In the genomic region with DNA sequence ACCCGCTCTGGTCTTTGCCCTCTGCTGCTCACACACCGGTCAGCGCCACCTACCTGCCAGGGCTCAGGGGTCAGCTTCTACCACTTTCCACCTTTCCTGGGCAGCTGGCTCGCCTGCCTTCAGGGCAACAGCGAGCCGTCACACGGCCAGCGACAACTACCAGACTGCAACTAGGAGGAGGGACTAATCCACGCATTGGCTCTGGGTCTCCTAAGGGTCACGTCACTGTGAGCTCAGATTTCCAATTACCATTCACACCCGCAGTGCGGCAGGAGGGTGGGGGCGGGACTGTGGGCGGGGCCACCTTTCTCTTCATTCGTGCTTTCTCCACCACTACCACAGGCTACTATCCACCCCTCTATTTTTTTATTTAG, we compare ENCODE assay signal across 9 cellular contexts. TPM values are rescaled to one million over a fixed set of nuclear protein-coding genes. Genes with fewer than 3 reads are reported as not detected.
A peak's percentile ranks its signal among the peaks of the same experiment; 100 is the strongest.
DNase-seq lines count a peak whose midpoint lies in the region; ATAC-seq and TF ChIP-seq lines count a peak whose summit lies in the region.
"Had no signal": no experiment of that assay in that cellular context is flagged by ENCODE, and none has a peak within 500 bp of the region (broad histone marks: within the 10 kb centered on the region; RNA-seq: fewer than 3 reads in every experiment).

A gene (minus strand): TSS at position 172 of the 374 bp plus-strand sequence. CDS start 1,712 bp downstream, outside the sequence.

- H2BK12ac ChIP-seq in trophoblast cell (ENCODE audit: low read length): no peak within 1 kb of the TSS

- H3K4ac ChIP-seq in trophoblast cell (ENCODE audit: low read depth, low read length): no peak within 1 kb of the TSS

- H4K8ac ChIP-seq in trophoblast cell (ENCODE audit: low read depth, low read length): no peak within 1 kb of the TSS

- 0 to 44% (median 19%) methylated on average over 15 of the region's 15 CpGs for WGBS in heart left ventricle, 4 donors
- no CpG with 5 or more reads among the region's 15 CpGs for WGBS in trophoblast cell (ENCODE audit: extremely low coverage, insufficient coverage, insufficient read length)

- no peak within 1 kb of the TSS for H2AFZ ChIP-seq in trophoblast cell (ENCODE audit: insufficient read depth, low read length, poor library complexity)

- H4K91ac ChIP-seq in trophoblast cell (ENCODE audit: low read depth, low read length): no peak within 1 kb of the TSS

- peaks cover 3% of the 10 kb centered on the region for H3K27me3 Mint-ChIP-seq in activated naive CD4-positive, alpha-beta T cell treated with anti-CD3 and anti-CD28 coated beads for 36 hours (ENCODE audit: low read depth)

- no peaks in the 10 kb centered on the region for H3K36me3 Mint-ChIP-seq in activated naive CD4-positive, alpha-beta T cell treated with anti-CD3 and anti-CD28 coated beads for 36 hours (ENCODE audit: low read depth)

- peak within 1 kb of the TSS; percentile 58 for H3K4me2 ChIP-seq in trophoblast cell (ENCODE audit: low read length)
- H3K4me2 ChIP-seq: BLaER1 had no signal

- ATAC-seq in HG03354 (IDR thresholded peaks at IDR 0.05; ENCODE audit: poor library complexity, severe bottlenecking, unreplicated experiment) (peak; percentile 97), heart left ventricle (peak; percentile 73 to 98 (median 96))

- H3K18ac ChIP-seq in trophoblast cell (ENCODE audit: low read length): no peak within 1 kb of the TSS

- no peak within 1 kb of the TSS for H3K14ac ChIP-seq in trophoblast cell (ENCODE audit: low read length)

- intact Hi-C loops in activated naive CD4-positive, alpha-beta T cell treated with anti-CD3 and anti-CD28 coated beads for 36 hours (cut with micrococcal nuclease): loop anchor here (1.0 to 5.0 kb wide), 4 partner anchors 497 to 1103 kb away; a partner anchor contains a TSS
- intact Hi-C loops in heart left ventricle (cut with DNase I): no loop called here

- H3K27ac Mint-ChIP-seq in activated naive CD4-positive, alpha-beta T cell treated with anti-CD3 and anti-CD28 coated beads for 36 hours: peak within 1 kb of the TSS; percentile 84

- H3K9me3 ChIP-seq in NT2/D1 (ENCODE audit: insufficient read depth, low read length) (no peaks in the 10 kb centered on the region), heart left ventricle (no peaks in the 10 kb centered on the region), trophoblast cell (ENCODE audit: insufficient read depth, low read depth, low read length) (no peaks in the 10 kb centered on the region)

- H3K23ac ChIP-seq in trophoblast cell (ENCODE audit: low read length): no peak within 1 kb of the TSS

- no peak for TF ChIP-seq POLR2A in heart left ventricle (IDR thresholded peaks at IDR 0.05)
- no peak for TF ChIP-seq POLR2A in erythroblast (IDR thresholded peaks at IDR 0.05; ENCODE audit: low read length)

- H4K12ac ChIP-seq in trophoblast cell (ENCODE audit: low read depth, low read length): no peak within 1 kb of the TSS

- H3K4me3 ChIP-seq in NT2/D1 (ENCODE audit: insufficient read length, low read depth): peak within 1 kb of the TSS; percentile 65
- H3K4me3 ChIP-seq in heart left ventricle: peak within 1 kb of the TSS in 11 of 12 donors; percentile 11 to 51 (median 41)
- peak within 1 kb of the TSS; percentile 36 for H3K4me3 ChIP-seq in trophoblast cell (ENCODE audit: low read depth, low read length)
- H3K4me3 ChIP-seq: BLaER1 had no signal

- H3K27me3 ChIP-seq in NT2/D1 (ENCODE audit: insufficient read depth, insufficient read length) (peaks cover 8% of the 10 kb centered on the region), heart left ventricle (peaks cover 0 to 31% (median 0%) of the 10 kb centered on the region in 9 donors), trophoblast cell (ENCODE audit: insufficient read depth, low read length) (no peaks in the 10 kb centered on the region)
- H3K27me3 ChIP-seq: BLaER1 had no signal

- H3K27ac ChIP-seq in heart left ventricle: no peak within 1 kb of the TSS
- H3K27ac ChIP-seq in trophoblast cell (ENCODE audit: low read depth, low read length): no peak within 1 kb of the TSS
- H3K27ac ChIP-seq: BLaER1 had no signal

- no peaks in the 10 kb centered on the region for H3K79me1 ChIP-seq in trophoblast cell (ENCODE audit: low read length)

- H3K36me3 ChIP-seq in NT2/D1 (ENCODE audit: insufficient read depth, insufficient read length, low read length) (no peaks in the 10 kb centered on the region), heart left ventricle (no peaks in the 10 kb centered on the region), trophoblast cell (ENCODE audit: control insufficient read depth in 1 of 2, insufficient read depth in 2 of 2, low read length in 2 of 2) (no peaks in the 10 kb centered on the region)
- H3K36me3 ChIP-seq: BLaER1 had no signal

- no peak within 1 kb of the TSS for H2BK120ac ChIP-seq in trophoblast cell (ENCODE audit: insufficient read depth, low read length, poor library complexity)

- peak; percentile 19 to 24 for DNase-seq in activated CD8-positive, alpha-beta memory T cell treated with anti-CD3 and anti-CD28 coated beads for 4 hours (ENCODE audit: low read depth in 2 of 2)
- DNase-seq in activated CD8-positive, alpha-beta memory T cell treated with anti-CD3 and anti-CD28 coated beads for 24 hours: no peak
- DNase-seq in NT2/D1 (ENCODE audit: low read depth, low spot score): peak; percentile 58
- peak; percentile 73 for DNase-seq in activated naive CD4-positive, alpha-beta T cell treated with anti-CD3 and anti-CD28 coated beads for 36 hours
- peak in 4 of 5 donors; percentile 10 to 64 (median 44) for DNase-seq in heart left ventricle
- DNase-seq in trophoblast cell: no peak
- no peak for DNase-seq in erythroblast (lab: John Stamatoyannopoulos, UW)

- CTCF ChIA-PET in activated naive CD4-positive, alpha-beta T cell treated with anti-CD3 and anti-CD28 coated beads for 36 hours (lab: Charles Lee): interaction anchor here (1.2 kb wide), 1 partner anchor 187 kb away, joined by 3 read pairs; no protein-coding TSS in a partner anchor

- no peaks in the 10 kb centered on the region for H3K4me1 ChIP-seq in NT2/D1 (ENCODE audit: insufficient read depth, insufficient read length)
- H3K4me1 ChIP-seq in heart left ventricle: no peaks in the 10 kb centered on the region
- H3K4me1 ChIP-seq in trophoblast cell (ENCODE audit: control insufficient read depth in 1 of 2, insufficient read depth in 2 of 2, low read length in 2 of 2): peaks cover 7 to 8% of the 10 kb centered on the region in 2 experiments
- H3K4me1 ChIP-seq: BLaER1 had no signal

- H2AK5ac ChIP-seq in trophoblast cell (ENCODE audit: low read length): no peak within 1 kb of the TSS

- peak within 1 kb of the TSS; percentile 98 for H3K4me3 Mint-ChIP-seq in activated naive CD4-positive, alpha-beta T cell treated with anti-CD3 and anti-CD28 coated beads for 36 hours

- TF ChIP-seq CTCF in heart left ventricle (IDR thresholded peaks at IDR 0.05): no peak

- H3K9me3 Mint-ChIP-seq in activated naive CD4-positive, alpha-beta T cell treated with anti-CD3 and anti-CD28 coated beads for 36 hours: no peaks in the 10 kb centered on the region

- no peaks in the 10 kb centered on the region for H3K79me2 ChIP-seq in trophoblast cell (ENCODE audit: control insufficient read depth, insufficient read depth, low read length, poor library complexity)

- no peak within 1 kb of the TSS for H2BK5ac ChIP-seq in trophoblast cell (ENCODE audit: low read depth, low read length, poor library complexity)

- H3K9ac ChIP-seq in NT2/D1 (ENCODE audit: insufficient read length, low read depth): peak within 1 kb of the TSS; percentile 67
- H3K9ac ChIP-seq in trophoblast cell (ENCODE audit: low read length): no peak within 1 kb of the TSS
- H3K9ac ChIP-seq: BLaER1 had no signal

- H3K4me1 Mint-ChIP-seq in activated naive CD4-positive, alpha-beta T cell treated with anti-CD3 and anti-CD28 coated beads for 36 hours (ENCODE audit: low read depth): peaks cover 11% of the 10 kb centered on the region

RNA-seq across cellular contexts. Expression of the gene that starts here (rescaled TPM):
- 1 to 10 TPM; 6.6 to 7.2 TPM for total RNA-seq in activated naive CD4-positive, alpha-beta T cell treated with anti-CD3 and anti-CD28 coated beads for 36 hours
- 1 to 10 TPM in 4 of 9 donors, under 1 TPM in 5; 0.37 to 3.4 (median 0.87) TPM for total RNA-seq in heart left ventricle
- polyA plus RNA-seq in heart left ventricle: 1 to 10 TPM in 1 of 2 donors, under 1 TPM in 1; 0.15 to 2.2 TPM
- polyA plus RNA-seq in trophoblast cell (2013): 0.14 and 0.29 TPM in 2 replicates

Comparison
In these comparisons a context has a peak if more than half of its experiments do, and no peak if none do; other contexts are left out.
1. DNase-seq: peak in activated CD8-positive, alpha-beta memory T cell treated with anti-CD3 and anti-CD28 coated beads for 4 hours (2 of 2), NT2/D1 (single experiment), activated naive CD4-positive, alpha-beta T cell treated with anti-CD3 and anti-CD28 coated beads for 36 hours (single experiment) and heart left ventricle (4 of 5); none in activated CD8-positive, alpha-beta memory T cell treated with anti-CD3 and anti-CD28 coated beads for 24 hours (single experiment), trophoblast cell (0 of 2) and erythroblast (0 of 2).
2. Peak in every context shown above with its lines, with median percentiles within 50 percentile points of each other: H3K4me3 ChIP-seq.